ENCODE assay signal across 21 cellular contexts in genomic region chr4:23232987-23233386, GRCh38.
"Had no signal": no experiment of that assay in that cellular context is flagged by ENCODE, and none has a peak within 500 bp of the region (broad histone marks: within the 10 kb centered on the region; RNA-seq: fewer than 3 reads in every experiment).

No MANE protein-coding gene starts in this region.

- H3K9me3 Mint-ChIP-seq: dendritic cell treated with granulocyte-macrophage colony-stimulating factor and Interleukin-4, amounts not matched to agents 40 ng/mL and 50 ng/mL, for 4 days; mesothelial cell of epicardium; nephron progenitor cell; T-helper 1 cell treated with Interleukin-12 subunit alpha and Interleukin-12 subunit beta and Interleukin-4 antibody, amounts not matched to agents 30 μg/mL and 1 μg/mL, for 36 hours had no signal

- H3K27me3 ChIP-seq: ascending aorta, gastroesophageal sphincter, heart right ventricle, spleen had no signal

- H3K27ac ChIP-seq: ascending aorta, gastroesophageal sphincter, heart right ventricle, spleen had no signal

- H3K4me3 Mint-ChIP-seq: activated naive CD4-positive, alpha-beta T cell treated with anti-CD3 and anti-CD28 coated beads, Interleukin-2, amount 50 U/mL, for 24 hours; activated T-cell treated with anti-CD3 and anti-CD28 coated beads, Interleukin-2, amount 50 U/mL, for 4 hours; dendritic cell treated with granulocyte-macrophage colony-stimulating factor and Interleukin-4, amounts not matched to agents 40 ng/mL and 50 ng/mL, for 4 days; immature natural killer cell; mesothelial cell of epicardium; nephron progenitor cell; stimulated activated memory B cell treated with anti-CD40 and anti-IgM and Interleukin-4, amounts not matched to agents 10 μg/mL and 1 μg/mL and 100 μg/mL, for 72 hours; T-helper 1 cell treated with Interleukin-12 subunit alpha and Interleukin-12 subunit beta and Interleukin-4 antibody, amounts not matched to agents 30 μg/mL and 1 μg/mL, for 36 hours had no signal

- H3K4me1 ChIP-seq: ascending aorta, gastroesophageal sphincter, spleen had no signal

- DNase-seq: activated CD4-positive, alpha-beta T cell treated with anti-CD3 and anti-CD28 coated beads, Interleukin-2, amount 50 U/mL, for 1 hour; activated CD4-positive, CD25-positive, alpha-beta regulatory T cell treated with anti-CD3 and anti-CD28 coated beads, Interleukin-2, amount 50 U/mL, for 72 hours; activated CD8-positive, alpha-beta memory T cell treated with anti-CD3 and anti-CD28 coated beads, Interleukin-2, amount 50 U/mL, for 4 hours; activated T-cell treated with anti-CD3 and anti-CD28 coated beads, Interleukin-2, amount 50 U/mL, for 4 hours; effector CD8-positive, alpha-beta T cell; heart right ventricle; immature natural killer cell; left cardiac atrium; nephron progenitor cell; nucleus accumbens; posterior cingulate gyrus; retina; spleen; stimulated activated CD4-positive, alpha-beta T cell treated with anti-CD3 and anti-CD28 coated beads, Interleukin-4, amount 100 ng/mL, for 4 hours had no signal

- H3K27ac Mint-ChIP-seq: dendritic cell treated with granulocyte-macrophage colony-stimulating factor and Interleukin-4, amounts not matched to agents 40 ng/mL and 50 ng/mL, for 4 days; immature natural killer cell; mesothelial cell of epicardium; nephron progenitor cell; stimulated activated memory B cell treated with anti-CD40 and anti-IgM and Interleukin-4, amounts not matched to agents 10 μg/mL and 1 μg/mL and 100 μg/mL, for 72 hours; T-helper 1 cell treated with Interleukin-12 subunit alpha and Interleukin-12 subunit beta and Interleukin-4 antibody, amounts not matched to agents 30 μg/mL and 1 μg/mL, for 36 hours had no signal

- H3K36me3 Mint-ChIP-seq: activated naive CD4-positive, alpha-beta T cell treated with anti-CD3 and anti-CD28 coated beads, Interleukin-2, amount 50 U/mL, for 24 hours; immature natural killer cell; mesothelial cell of epicardium; stimulated activated memory B cell treated with anti-CD40 and anti-IgM and Interleukin-4, amounts not matched to agents 10 μg/mL and 1 μg/mL and 100 μg/mL, for 72 hours had no signal

- ATAC-seq: activated T-cell treated with anti-CD3 and anti-CD28 coated beads, Interleukin-2, amount 50 U/mL, for 4 hours; gastroesophageal sphincter; heart right ventricle; left cardiac atrium; stimulated activated memory B cell treated with anti-CD40 and anti-IgM and Interleukin-4, amounts not matched to agents 10 μg/mL and 1 μg/mL and 100 μg/mL, for 72 hours had no signal

- H3K9me3 ChIP-seq: ascending aorta, gastroesophageal sphincter, heart right ventricle, spleen had no signal

- H3K36me3 ChIP-seq: ascending aorta, gastroesophageal sphincter, heart right ventricle, spleen had no signal

- H3K27me3 Mint-ChIP-seq: dendritic cell treated with granulocyte-macrophage colony-stimulating factor and Interleukin-4, amounts not matched to agents 40 ng/mL and 50 ng/mL, for 4 days; stimulated activated memory B cell treated with anti-CD40 and anti-IgM and Interleukin-4, amounts not matched to agents 10 μg/mL and 1 μg/mL and 100 μg/mL, for 72 hours had no signal

- H3K4me1 Mint-ChIP-seq: immature natural killer cell; mesothelial cell of epicardium; nephron progenitor cell; stimulated activated memory B cell treated with anti-CD40 and anti-IgM and Interleukin-4, amounts not matched to agents 10 μg/mL and 1 μg/mL and 100 μg/mL, for 72 hours had no signal

- H3K4me3 ChIP-seq: ascending aorta, gastroesophageal sphincter, heart right ventricle, spleen had no signal
